1 cellular context compared by ENCODE assay signal in genomic region chr2:169694113-169694893, GRCh38.
TF ChIP-seq lines count a peak whose summit lies in the region.

CFAP210 (minus strand) TSS chr2:169694405; CDS start chr2:169694327, 78 bp downstream.
PHOSPHO2 (plus strand) TSS chr2:169694469; CDS start chr2:169700972, 6,503 bp downstream.

TF ChIP-seq in HepG2, 621 proteins besides CTCF, POLR2A, EP300 and RAD21 (continued from another document and continues in another):
- TF ChIP-seq TRAFD1 (CRISPR knock-in tag; IDR thresholded peaks at IDR 0.05; ENCODE audit: borderline replicate concordance) = no peak
- TF ChIP-seq KAT7 (CRISPR knock-in tag; IDR thresholded peaks at IDR 0.05; ENCODE audit: borderline replicate concordance) = peak; percentile 98
- peak; percentile 88; the same call in 1 of the 2 replicates for TF ChIP-seq ZNF776 (CRISPR knock-in tag; IDR thresholded peaks at IDR 0.05)
- TF ChIP-seq HMGA1 (CRISPR knock-in tag; conservative IDR thresholded peaks at IDR 0.05) = no peak
- no peak for TF ChIP-seq ZMAT3 (CRISPR knock-in tag; conservative IDR thresholded peaks at IDR 0.05)
- TF ChIP-seq MTA1 (CRISPR knock-in tag; IDR thresholded peaks at IDR 0.05; ENCODE audit: borderline replicate concordance) = peak; percentile 96
- TF ChIP-seq ATF6 (CRISPR knock-in tag; conservative IDR thresholded peaks at IDR 0.05) = no peak
- no peak for TF ChIP-seq LCORL (IDR thresholded peaks at IDR 0.05)
- TF ChIP-seq LCORL (CRISPR knock-in tag; IDR thresholded peaks at IDR 0.05) = 0 out of 2 replicates have a peak, but pooled peaks have one; percentile 76
- TF ChIP-seq ZNF362 (CRISPR knock-in tag; IDR thresholded peaks at IDR 0.05; ENCODE audit: borderline replicate concordance) = no peak; the same call in 1 of the 2 replicates
- TF ChIP-seq RFXANK (CRISPR knock-in tag; IDR thresholded peaks at IDR 0.05) = peak; percentile 70; the same call in 1 of the 2 replicates
- TF ChIP-seq KDM5A (IDR thresholded peaks at IDR 0.05; ENCODE audit: borderline replicate concordance, low read length) = peak; percentile 76
- peak; percentile 87 for TF ChIP-seq ZEB1 (IDR thresholded peaks at IDR 0.05; ENCODE audit: insufficient replicate concordance, low read depth)
- TF ChIP-seq ZUFSP (CRISPR knock-in tag; IDR thresholded peaks at IDR 0.05; ENCODE audit: borderline replicate concordance) = no peak
- TF ChIP-seq MAFK (conservative IDR thresholded peaks at IDR 0.05 in 1 of 2, IDR thresholded peaks at IDR 0.05 in 1 of 2; ENCODE audit: low read length in 2 of 2) = no peak
- no peak for TF ChIP-seq ZNF740 (CRISPR knock-in tag; IDR thresholded peaks at IDR 0.05)
- peak; percentile 91 for TF ChIP-seq TARDBP (CRISPR knock-in tag; IDR thresholded peaks at IDR 0.05)
- no peak for TF ChIP-seq MAFG (CRISPR knock-in tag; IDR thresholded peaks at IDR 0.05)
- no peak for TF ChIP-seq TEAD3 (CRISPR knock-in tag; optimal IDR thresholded peaks at IDR 0.05; ENCODE audit: borderline replicate concordance)
- TF ChIP-seq MYNN (CRISPR knock-in tag; IDR thresholded peaks at IDR 0.05; ENCODE audit: low read depth) = peak; percentile 94
- peak; percentile 92 for TF ChIP-seq ZNF280D (CRISPR knock-in tag; IDR thresholded peaks at IDR 0.05)
- no peak for TF ChIP-seq PCBP1 (IDR thresholded peaks at IDR 0.05; ENCODE audit: borderline replicate concordance, low read depth, low read length)
- 0 out of 2 replicates have a peak, but pooled peaks have one; percentile 40 for TF ChIP-seq ZNF674 (CRISPR knock-in tag; IDR thresholded peaks at IDR 0.05; ENCODE audit: low read depth)
- TF ChIP-seq ISL2 (CRISPR knock-in tag; IDR thresholded peaks at IDR 0.05) = peak; percentile 81
- TF ChIP-seq ZNF138 (CRISPR knock-in tag; IDR thresholded peaks at IDR 0.05; ENCODE audit: low read depth) = peak; percentile 85
- no peak for TF ChIP-seq JDP2 (CRISPR knock-in tag; IDR thresholded peaks at IDR 0.05; ENCODE audit: borderline replicate concordance)
- peak; percentile 91 for TF ChIP-seq KDM2A (CRISPR knock-in tag; IDR thresholded peaks at IDR 0.05; ENCODE audit: borderline replicate concordance, low read depth)
- TF ChIP-seq HBP1 (CRISPR knock-in tag; IDR thresholded peaks at IDR 0.05; ENCODE audit: low read depth) = peak; percentile 92
- TF ChIP-seq TCF7 (IDR thresholded peaks at IDR 0.05; ENCODE audit: low read depth) = no peak
- 0 out of 2 replicates have a peak, but pooled peaks have one; percentile 38 for TF ChIP-seq GTF2F1 (IDR thresholded peaks at IDR 0.05; ENCODE audit: low read length)
- TF ChIP-seq YEATS2 (CRISPR knock-in tag; IDR thresholded peaks at IDR 0.05; ENCODE audit: borderline replicate concordance) = peak; percentile 89; the same call in 1 of the 2 replicates
- peak; percentile 84 for TF ChIP-seq ZSCAN25 (CRISPR knock-in tag; IDR thresholded peaks at IDR 0.05)
- peak; percentile 88; the same call in 1 of the 2 replicates for TF ChIP-seq RFXAP (CRISPR knock-in tag; IDR thresholded peaks at IDR 0.05; ENCODE audit: borderline replicate concordance)
- no peak for TF ChIP-seq SKIL (CRISPR knock-in tag; IDR thresholded peaks at IDR 0.05; ENCODE audit: borderline replicate concordance)
- TF ChIP-seq ZNF142 (CRISPR knock-in tag; IDR thresholded peaks at IDR 0.05) = peak; percentile 87
- TF ChIP-seq MIER3 (CRISPR knock-in tag; IDR thresholded peaks at IDR 0.05; ENCODE audit: borderline replicate concordance) = peak; percentile 31; the same call in 1 of the 2 replicates
- no peak for TF ChIP-seq NPAS2 (CRISPR knock-in tag; IDR thresholded peaks at IDR 0.05; ENCODE audit: borderline replicate concordance)
- peak; percentile 80; the same call in 1 of the 2 replicates for TF ChIP-seq ZMYM3 (CRISPR knock-in tag; IDR thresholded peaks at IDR 0.05)
- no peak for TF ChIP-seq ZNF468 (CRISPR knock-in tag; IDR thresholded peaks at IDR 0.05)
- no peak for TF ChIP-seq GTF3A (CRISPR knock-in tag; conservative IDR thresholded peaks at IDR 0.05)
- no peak for TF ChIP-seq ZNF570 (CRISPR knock-in tag; IDR thresholded peaks at IDR 0.05; ENCODE audit: borderline replicate concordance)
- TF ChIP-seq ZNF430 (CRISPR knock-in tag; IDR thresholded peaks at IDR 0.05) = peak; percentile 92
